Comparison of ENCODE assay signal across 23 cellular contexts in genomic region chr4:16754104-16754503, GRCh38.
DNase-seq lines count a peak whose midpoint lies in the region; ATAC-seq and TF ChIP-seq lines count a peak whose summit lies in the region.
"Had no signal": no experiment of that assay in that cellular context is flagged by ENCODE, and none has a peak within 500 bp of the region (broad histone marks: within the 10 kb centered on the region; RNA-seq: fewer than 3 reads in every experiment).

No MANE protein-coding gene starts in this region.

- H3K18ac ChIP-seq in H9 (ENCODE audit: insufficient read length, low read depth, low read length), result no peak overlapping the region

- H3K27me3 Mint-ChIP-seq in H9 (ENCODE audit: low read depth) (no peaks in the 10 kb centered on the region), nephron (ENCODE audit: low read depth) (no peaks in the 10 kb centered on the region), natural killer cell (ENCODE audit: low read depth in 2 of 2) (no peaks in the 10 kb centered on the region)

- H3K27ac Mint-ChIP-seq in H9 (peak overlapping the region in 2 of 3 experiments; percentile 49 to 87; a peak in 4 of 7 replicates), nephron (peak overlapping the region in 2 of 3 experiments; percentile 29 to 73), natural killer cell (no peak overlapping the region)
- H3K27ac Mint-ChIP-seq: CD14-positive monocyte; CD4-positive, alpha-beta memory T cell; CD4-positive, CD25-positive, alpha-beta regulatory T cell; CD8-positive, alpha-beta memory T cell had no signal

- no peak overlapping the region for H3K14ac ChIP-seq in H9 (ENCODE audit: insufficient read depth, low read length)

- H2BK20ac ChIP-seq in H9 (ENCODE audit: low read depth, low read length, poor library complexity, severe bottlenecking), result no peak overlapping the region

- H3K9me3 Mint-ChIP-seq in H9 (no peaks in the 10 kb centered on the region), nephron (no peaks in the 10 kb centered on the region), natural killer cell (no peaks in the 10 kb centered on the region)
- H3K9me3 Mint-ChIP-seq: CD4-positive, CD25-positive, alpha-beta regulatory T cell had no signal

- H3K27ac ChIP-seq in H9 (ENCODE audit: insufficient read length, low read depth, low read length), result no peak overlapping the region
- H3K27ac ChIP-seq: BLaER1 had no signal

- no peak overlapping the region for H3K4me3 Mint-ChIP-seq in H9
- no peak overlapping the region for H3K4me3 Mint-ChIP-seq in nephron
- H3K4me3 Mint-ChIP-seq in natural killer cell, result no peak overlapping the region
- H3K4me3 Mint-ChIP-seq: CD14-positive monocyte; CD4-positive, alpha-beta memory T cell; CD4-positive, CD25-positive, alpha-beta regulatory T cell; CD8-positive, alpha-beta memory T cell had no signal

- H3K36me3 Mint-ChIP-seq in H9 (ENCODE audit: insufficient read depth in 1 of 3, low read depth in 3 of 3) (peaks cover 10 to 20% (median 18%) of the 10 kb centered on the region in 3 experiments; a peak in 6 of 7 replicates), nephron (ENCODE audit: low read depth) (peaks cover 48% of the 10 kb centered on the region), natural killer cell (no peaks in the 10 kb centered on the region)
- H3K36me3 Mint-ChIP-seq: CD14-positive monocyte; CD4-positive, alpha-beta memory T cell; CD4-positive, CD25-positive, alpha-beta regulatory T cell; CD8-positive, alpha-beta memory T cell had no signal

- H3T11ph ChIP-seq in H9 (ENCODE audit: low read length), result no peak overlapping the region

- no peak for DNase-seq in H9
- DNase-seq in NCI-H226, result no peak
- DNase-seq in natural killer cell, result no peak
- DNase-seq: 8988T; ACHN; BE2C; C1 segment of cervical spinal cord; CD4-positive, alpha-beta memory T cell; CD4-positive, CD25-positive, alpha-beta regulatory T cell; CD8-positive, alpha-beta memory T cell; COR-L47; DMS 273 treated with DMSO at 0.1 percent for 48 hours; DMS153; DMS53; DMS79; DND-41; EL; GDM1 had no signal

- ATAC-seq in GM18519 (IDR thresholded peaks at IDR 0.05; ENCODE audit: low FRiP score, unreplicated experiment) (no peak), natural killer cell (no peak)
- ATAC-seq: GM12878 had no signal

- no peak overlapping the region for H2BK120ac ChIP-seq in H9 (ENCODE audit: low read depth, low read length, poor library complexity, severe bottlenecking)

- H3K27me3 ChIP-seq in H9 (ENCODE audit: insufficient read depth, low read length), result no peaks in the 10 kb centered on the region
- H3K27me3 ChIP-seq: BE2C, BLaER1 had no signal

- H3K9ac ChIP-seq in H9 (ENCODE audit: extremely low read depth, insufficient read length, low read length), result no peak overlapping the region
- H3K9ac ChIP-seq: BLaER1 had no signal

- WGBS in H9 (ENCODE audit: extremely low coverage, insufficient read length, low lambda C conversion rate), result no CpG with 5 or more reads among the region's 2 CpGs

- H4K20me1 ChIP-seq in H9 (ENCODE audit: control insufficient read depth, insufficient read depth, insufficient read length), result no peaks in the 10 kb centered on the region
- H4K20me1 ChIP-seq: BLaER1 had no signal

- no peaks in the 10 kb centered on the region for H3K9me3 ChIP-seq in H9 (ENCODE audit: control insufficient read depth, low read depth, low read length)
- H3K9me3 ChIP-seq: BE2C, BLaER1 had no signal

- no peak overlapping the region for H4K5ac ChIP-seq in H9 (ENCODE audit: insufficient read length, low read depth, low read length)

- no peak overlapping the region for H2BK5ac ChIP-seq in H9 (ENCODE audit: insufficient read length, low read length)

- H3K4ac ChIP-seq in H9 (ENCODE audit: low read depth, low read length), result no peak overlapping the region

- H3K4me1 Mint-ChIP-seq in H9, result peaks cover 26 to 30% of the 10 kb centered on the region in 2 experiments
- peaks cover 31% of the 10 kb centered on the region for H3K4me1 Mint-ChIP-seq in nephron
- H3K4me1 Mint-ChIP-seq in natural killer cell, result no peaks in the 10 kb centered on the region
- H3K4me1 Mint-ChIP-seq: CD14-positive monocyte; CD4-positive, alpha-beta memory T cell; CD4-positive, CD25-positive, alpha-beta regulatory T cell; CD8-positive, alpha-beta memory T cell had no signal

- no peak overlapping the region for H2BK12ac ChIP-seq in H9 (ENCODE audit: insufficient read length, low read depth, low read length)

- no peak overlapping the region for H4K8ac ChIP-seq in H9 (replicated peaks; ENCODE audit: insufficient read length, low read depth, low read length)

- H3K23ac ChIP-seq in H9 (ENCODE audit: insufficient read length, low read depth, low read length), result no peak overlapping the region

- H4K91ac ChIP-seq in H9 (ENCODE audit: insufficient read length, low read depth, low read length), result no peak overlapping the region

- H3K56ac ChIP-seq in H9 (ENCODE audit: insufficient read length, low read depth, low read length), result no peak overlapping the region

- H3K4me1 ChIP-seq in H9 (ENCODE audit: insufficient read depth, low read length), result peaks cover 6% of the 10 kb centered on the region; the same call in 1 of the 2 replicates
- H3K4me1 ChIP-seq: BLaER1 had no signal

- intact Hi-C loops in natural killer cell (cut with micrococcal nuclease), result no loop called here

- H3K4me2 ChIP-seq in H9 (ENCODE audit: insufficient read depth, insufficient read length, low read length), result no peak overlapping the region
- H3K4me2 ChIP-seq: BLaER1 had no signal

- H2AK5ac ChIP-seq in H9 (ENCODE audit: insufficient read length, low read length), result no peak overlapping the region

- no peak overlapping the region for H2AFZ ChIP-seq in H9 (ENCODE audit: low read length)

- H3K79me1 ChIP-seq in H9 (ENCODE audit: insufficient read depth, low read depth, low read length, poor library complexity, severe bottlenecking), result no peaks in the 10 kb centered on the region

- no peaks in the 10 kb centered on the region for H3K79me2 ChIP-seq in H9 (ENCODE audit: insufficient read depth, low read length)

- H3K23me2 ChIP-seq in H9 (ENCODE audit: insufficient read length, low read depth, low read length, poor library complexity, severe bottlenecking), result no peaks in the 10 kb centered on the region

- TF ChIP-seq CTCF in H9 (conservative IDR thresholded peaks at IDR 0.05) (no peak), nephron (IDR thresholded peaks at IDR 0.05; ENCODE audit: unreplicated experiment in 3 of 3) (no peak), natural killer cell (IDR thresholded peaks at IDR 0.05) (no peak)

- no peak overlapping the region for H2BK15ac ChIP-seq in H9 (ENCODE audit: low read depth, low read length)

Comparison
In these comparisons a context has a peak if more than half of its experiments do, and no peak if none do; other contexts are left out.
1. H3K27ac Mint-ChIP-seq: peak in H9 (2 of 3) and nephron (2 of 3); none in natural killer cell (0 of 2).